ENCODE assay signal across 2 cellular contexts in the genomic region with DNA sequence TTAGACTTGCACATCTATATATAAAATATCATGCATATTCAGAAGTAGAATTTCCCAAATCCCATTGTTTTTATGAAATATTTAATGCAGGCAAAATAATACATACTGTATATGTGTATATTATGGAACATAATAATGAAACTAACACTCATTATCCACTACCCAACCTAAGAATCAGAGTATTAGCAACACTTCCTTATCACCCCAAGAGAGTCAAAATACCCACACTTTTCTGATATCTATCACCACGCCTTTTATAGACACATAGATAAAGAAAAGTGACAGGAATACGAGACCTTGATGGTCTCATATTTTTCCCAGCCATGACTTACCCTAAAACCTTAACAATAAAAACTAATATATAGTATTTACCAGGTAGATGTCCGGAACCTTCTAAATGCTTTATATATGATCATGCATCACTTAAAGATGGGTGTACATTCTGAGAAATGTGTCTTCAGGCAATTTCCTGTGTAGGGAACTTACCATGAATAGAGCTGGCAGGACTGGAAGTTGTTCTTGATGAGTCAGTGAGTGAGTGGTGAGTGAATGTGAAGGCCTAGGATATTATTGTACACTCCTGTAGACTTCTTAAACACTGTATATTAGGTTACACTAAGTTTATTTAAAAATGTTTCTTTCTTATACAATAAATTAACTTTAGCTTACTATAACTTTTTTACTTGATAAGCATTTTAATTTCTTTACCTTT.
TF ChIP-seq lines count a peak whose summit lies in the region.

No MANE protein-coding gene starts in this region.

TF ChIP-seq in K562, 482 proteins besides CTCF, POLR2A, EP300 and RAD21:
- TF ChIP-seq, protein P1, sequence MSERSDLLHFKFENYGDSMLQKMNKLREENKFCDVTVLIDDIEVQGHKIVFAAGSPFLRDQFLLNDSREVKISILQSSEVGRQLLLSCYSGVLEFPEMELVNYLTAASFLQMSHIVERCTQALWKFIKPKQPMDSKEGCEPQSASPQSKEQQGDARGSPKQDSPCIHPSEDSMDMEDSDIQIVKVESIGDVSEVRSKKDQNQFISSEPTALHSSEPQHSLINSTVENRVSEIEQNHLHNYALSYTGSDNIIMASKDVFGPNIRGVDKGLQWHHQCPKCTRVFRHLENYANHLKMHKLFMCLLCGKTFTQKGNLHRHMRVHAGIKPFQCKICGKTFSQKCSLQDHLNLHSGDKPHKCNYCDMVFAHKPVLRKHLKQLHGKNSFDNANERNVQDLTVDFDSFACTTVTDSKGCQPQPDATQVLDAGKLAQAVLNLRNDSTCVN (CRISPR knock-in tag; IDR thresholded peaks at IDR 0.05) = no peak
- peak; percentile 20; the same call in 1 of the 2 replicates for TF ChIP-seq ZNF316 (IDR thresholded peaks at IDR 0.05)
TF ChIP-seq in K562: peak in this region for 1.

TF ChIP-seq in HEK293T, 16 proteins besides CTCF, POLR2A, EP300 and RAD21 (continued from another document):
- TF ChIP-seq, protein P2, sequence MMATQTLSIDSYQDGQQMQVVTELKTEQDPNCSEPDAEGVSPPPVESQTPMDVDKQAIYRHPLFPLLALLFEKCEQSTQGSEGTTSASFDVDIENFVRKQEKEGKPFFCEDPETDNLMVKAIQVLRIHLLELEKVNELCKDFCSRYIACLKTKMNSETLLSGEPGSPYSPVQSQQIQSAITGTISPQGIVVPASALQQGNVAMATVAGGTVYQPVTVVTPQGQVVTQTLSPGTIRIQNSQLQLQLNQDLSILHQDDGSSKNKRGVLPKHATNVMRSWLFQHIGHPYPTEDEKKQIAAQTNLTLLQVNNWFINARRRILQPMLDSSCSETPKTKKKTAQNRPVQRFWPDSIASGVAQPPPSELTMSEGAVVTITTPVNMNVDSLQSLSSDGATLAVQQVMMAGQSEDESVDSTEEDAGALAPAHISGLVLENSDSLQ (IDR thresholded peaks at IDR 0.05) = no peak
- TF ChIP-seq FOXK2 (IDR thresholded peaks at IDR 0.05) = no peak
- TF ChIP-seq SP1 (IDR thresholded peaks at IDR 0.05) = no peak
- no peak for TF ChIP-seq FOXM1 (IDR thresholded peaks at IDR 0.05; ENCODE audit: borderline replicate concordance)
- TF ChIP-seq TARDBP (IDR thresholded peaks at IDR 0.05) = no peak
